19 cellular contexts compared by ENCODE assay signal in genomic region chr2:184091456-184091855, GRCh38.
DNase-seq lines count a peak whose midpoint lies in the region; ATAC-seq, FAIRE-seq and TF ChIP-seq lines count a peak whose summit lies in the region.
"Had no signal": no experiment of that assay in that cellular context is flagged by ENCODE, and none has a peak within 500 bp of the region (broad histone marks: within the 10 kb centered on the region; RNA-seq: fewer than 3 reads in every experiment).

No MANE protein-coding gene starts in this region.

- H2AK9ac ChIP-seq in IMR-90 (replicated peaks; ENCODE audit: low read depth, low read length, poor library complexity), result no peak overlapping the region

- TF ChIP-seq RAD21 in A549 (conservative IDR thresholded peaks at IDR 0.05 in 1 of 2, IDR thresholded peaks at IDR 0.05 in 1 of 2), result no peak
- no peak for TF ChIP-seq RAD21 in IMR-90 (IDR thresholded peaks at IDR 0.05; ENCODE audit: low read length)
- no peak for TF ChIP-seq RAD21 in K562 (CRISPR knock-in tag; conservative IDR thresholded peaks at IDR 0.05 in 1 of 2, IDR thresholded peaks at IDR 0.05 in 1 of 2)

- H3K27ac ChIP-seq in A549 (no peak overlapping the region), IMR-90 (ENCODE audit: insufficient read depth, low read length) (no peak overlapping the region), K562 (ENCODE audit: extremely low read depth, low read depth, low read length) (no peak overlapping the region), GM23248 (no peak overlapping the region)
- H3K27ac ChIP-seq: BLaER1 treated with 17β-estradiol and CSF1 and Interleukin-3, amounts not matched to agents 10 nM and 100 nM; C4-2B had no signal

- TF ChIP-seq CTCF in A549 (IDR thresholded peaks at IDR 0.05) (no peak), IMR-90 (conservative IDR thresholded peaks at IDR 0.05; ENCODE audit: low read depth, low read length) (no peak), K562 (IDR thresholded peaks at IDR 0.05 in 2 of 3, conservative IDR thresholded peaks at IDR 0.05 in 1 of 3; ENCODE audit: insufficient read depth in 2 of 3, low read depth in 1 of 3, low read length in 3 of 3) (no peak)

- no peak overlapping the region for H3K18ac ChIP-seq in IMR-90 (ENCODE audit: low read depth, low read length)

- H2AFZ ChIP-seq in IMR-90 (replicated peaks; ENCODE audit: low read length, poor library complexity) (no peak overlapping the region), K562 (ENCODE audit: low read depth, low read length) (no peak overlapping the region), GM23248 (no peak overlapping the region)

- intact Hi-C loops in IMR-90 (cut with micrococcal nuclease) (no loop called here), K562 (cut with micrococcal nuclease) (no loop called here), posterior cingulate gyrus (cut with DNase I) (no loop called here)

- H3K23ac ChIP-seq in IMR-90 (ENCODE audit: low read depth, low read length), result no peak overlapping the region

- FAIRE-seq in A549 (lab: Jason Lieb, UNC) (no peak), K562 (lab: Jason Lieb, UNC) (no peak)
- FAIRE-seq: D721Med, G401.6, GM12891, GM19239 had no signal

- no peaks in the 10 kb centered on the region for H3K9me2 ChIP-seq in GM23248 (ENCODE audit: insufficient read depth)

- no peak overlapping the region for H2AK5ac ChIP-seq in IMR-90 (ENCODE audit: low read depth, low read length)

- H3K4me1 ChIP-seq in A549 (no peaks in the 10 kb centered on the region), IMR-90 (ENCODE audit: control insufficient read depth, insufficient read depth, low read length) (no peaks in the 10 kb centered on the region), K562 (replicated peaks in 1 of 2; ENCODE audit: control insufficient read depth in 2 of 2, insufficient read depth in 2 of 2, low read length in 2 of 2) (no peaks in the 10 kb centered on the region), GM23248 (ENCODE audit: insufficient read depth) (no peaks in the 10 kb centered on the region)
- H3K4me1 ChIP-seq: BLaER1 treated with 17β-estradiol and CSF1 and Interleukin-3, amounts not matched to agents 10 nM and 100 nM; Caco-2 had no signal

- H3F3A ChIP-seq in GM23248 (ENCODE audit: insufficient read depth), result no peaks in the 10 kb centered on the region

- no peak overlapping the region for H2BK20ac ChIP-seq in IMR-90 (ENCODE audit: low read depth, low read length)

- H3K9me1 ChIP-seq in IMR-90 (ENCODE audit: insufficient read depth, low read length) (no peaks in the 10 kb centered on the region), K562 (ENCODE audit: control insufficient read depth, insufficient read depth, low read length) (no peaks in the 10 kb centered on the region)

- BruUV-seq in IMR-90 (replicated peaks; lab: Mats Ljungman, UMichigan) (no TSS peak), K562 (replicated peaks; lab: Mats Ljungman, UMichigan) (no TSS peak)

- H3K27me3 ChIP-seq in IMR-90 (ENCODE audit: control insufficient read depth, insufficient read depth, low read length) (no peaks in the 10 kb centered on the region), K562 (ENCODE audit: control insufficient read depth in 2 of 2, insufficient read depth in 2 of 2, low read length in 2 of 2) (no peaks in the 10 kb centered on the region), GM23248 (replicated peaks; ENCODE audit: insufficient read depth) (no peaks in the 10 kb centered on the region)
- H3K27me3 ChIP-seq: BLaER1 treated with 17β-estradiol and CSF1 and Interleukin-3, amounts not matched to agents 10 nM and 100 nM had no signal

- in situ Hi-C loops in IMR-90 (cut with MboI; ENCODE audit: low sequenced_read_pairs), result no loop called here
- in situ Hi-C loops in K562 (cut with MboI), result no loop called here
- in situ Hi-C loops in GM23248 (cut with MboI), result no loop called here

- dilution Hi-C loops in IMR-90 (cut with HindIII; ENCODE audit: low sequenced_read_pairs, unreplicated experiment), result no loop called here

- no peak overlapping the region for H2BK120ac ChIP-seq in IMR-90 (ENCODE audit: low read depth, low read length)

- H3K9ac ChIP-seq in IMR-90 (ENCODE audit: low read depth, low read length) (no peak overlapping the region), K562 (ENCODE audit: insufficient read depth in 1 of 2, low read depth in 2 of 2, low read length in 2 of 2) (no peak overlapping the region), GM23248 (no peak overlapping the region)
- H3K9ac ChIP-seq: BLaER1 treated with 17β-estradiol and CSF1 and Interleukin-3, amounts not matched to agents 10 nM and 100 nM had no signal

- POLR2A ChIA-PET in A549 (lab: Yijun Ruan, JAX) (no interaction called here), IMR-90 (lab: Charles Lee; ENCODE audit: unreplicated experiment) (no interaction called here), K562 (lab: Yijun Ruan, JAX) (no interaction called here)

- H4K20me1 ChIP-seq in IMR-90 (ENCODE audit: insufficient read depth, low read length), result no peaks in the 10 kb centered on the region
- H4K20me1 ChIP-seq in K562 (replicated peaks; ENCODE audit: control insufficient read depth, insufficient read depth, low read length), result no peaks in the 10 kb centered on the region
- no peaks in the 10 kb centered on the region for H4K20me1 ChIP-seq in GM23248 (ENCODE audit: insufficient read depth)
- H4K20me1 ChIP-seq: BLaER1 treated with 17β-estradiol and CSF1 and Interleukin-3, amounts not matched to agents 10 nM and 100 nM had no signal

- ATAC-seq in A549, result no peak
- no peak for ATAC-seq in IMR-90 (ENCODE audit: low read depth)
- no peak for ATAC-seq in K562
- ATAC-seq: CD8-positive, alpha-beta T cell had no signal

- H4K91ac ChIP-seq in IMR-90 (ENCODE audit: insufficient read depth, low read depth, low read length), result no peak overlapping the region

- CTCF ChIA-PET in A549 (lab: Yijun Ruan, JAX) (no interaction called here), IMR-90 (lab: Yijun Ruan, JAX) (no interaction called here), K562 (lab: Yijun Ruan, JAX; ENCODE audit: low intra/inter-chr PET ratio) (no interaction called here)

- TF ChIP-seq POLR2A in A549 (IDR thresholded peaks at IDR 0.05; ENCODE audit: low read length) (no peak), IMR-90 (IDR thresholded peaks at IDR 0.05; ENCODE audit: low read depth, low read length) (no peak), K562 (conservative IDR thresholded peaks at IDR 0.05) (no peak)

- H3K56ac ChIP-seq in IMR-90 (ENCODE audit: extremely low read depth, insufficient read depth, low read length), result no peak overlapping the region

- TF ChIP-seq EP300 in A549 (IDR thresholded peaks at IDR 0.05) (no peak), K562 (IDR thresholded peaks at IDR 0.05; ENCODE audit: low read length) (no peak)

- DNase-seq in A549 (ENCODE audit: low read depth in 1 of 2, low spot score in 1 of 2) (no peak), IMR-90 (no peak), K562 (ENCODE audit: extremely low read depth in 1 of 4, low spot score in 3 of 4) (no peak), posterior cingulate gyrus (no peak), GM23248 (no peak)
- DNase-seq: 8988T; AML-193; Caco-2; Calu3; CD4-positive, alpha-beta T cell; CD8-positive, alpha-beta T cell; DMS79 treated with DMSO at 0.1 percent for 48 hours; GF-D8 had no signal

- no peak overlapping the region for H3K14ac ChIP-seq in IMR-90 (replicated peaks; ENCODE audit: low read depth, low read length)

- no peak overlapping the region for H4K8ac ChIP-seq in IMR-90 (ENCODE audit: low read depth in 2 of 2, low read length in 2 of 2)

- H3K4me2 ChIP-seq in A549, result no peak overlapping the region
- H3K4me2 ChIP-seq in IMR-90 (ENCODE audit: low read depth, low read length), result no peak overlapping the region
- H3K4me2 ChIP-seq in K562 (ENCODE audit: insufficient read depth, low read length), result no peak overlapping the region
- no peak overlapping the region for H3K4me2 ChIP-seq in GM23248 (ENCODE audit: unreplicated experiment)
- H3K4me2 ChIP-seq: BLaER1 treated with 17β-estradiol and CSF1 and Interleukin-3, amounts not matched to agents 10 nM and 100 nM had no signal

- no peaks in the 10 kb centered on the region for H3K79me2 ChIP-seq in K562 (ENCODE audit: control insufficient read depth, insufficient read depth, low read length)
- H3K79me2 ChIP-seq in GM23248 (ENCODE audit: insufficient read depth), result no peaks in the 10 kb centered on the region

- no peak overlapping the region for H3K4ac ChIP-seq in IMR-90 (ENCODE audit: low read depth, low read length)

- no peaks in the 10 kb centered on the region for H3K36me3 ChIP-seq in IMR-90 (ENCODE audit: control insufficient read depth, insufficient read depth, low read length)
- no peaks in the 10 kb centered on the region for H3K36me3 ChIP-seq in K562 (ENCODE audit: control insufficient read depth, insufficient read depth, low read length)
- H3K36me3 ChIP-seq in GM23248 (ENCODE audit: low read depth), result no peaks in the 10 kb centered on the region
- H3K36me3 ChIP-seq: BLaER1 treated with 17β-estradiol and CSF1 and Interleukin-3, amounts not matched to agents 10 nM and 100 nM had no signal

- H3K9me3 ChIP-seq in A549, result no peaks in the 10 kb centered on the region
- peaks cover 2% of the 10 kb centered on the region; the same call in 1 of the 2 replicates for H3K9me3 ChIP-seq in IMR-90 (ENCODE audit: control insufficient read depth, insufficient read depth, low read length)
- H3K9me3 ChIP-seq in K562 (replicated peaks; ENCODE audit: control insufficient read depth, insufficient read depth, low read depth, low read length), result no peaks in the 10 kb centered on the region; the same call in 1 of the 2 replicates
- no peaks in the 10 kb centered on the region for H3K9me3 ChIP-seq in GM23248 (ENCODE audit: low read depth)
- H3K9me3 ChIP-seq: BLaER1 treated with 17β-estradiol and CSF1 and Interleukin-3, amounts not matched to agents 10 nM and 100 nM; Caco-2 had no signal

- no peaks in the 10 kb centered on the region for H3K79me1 ChIP-seq in IMR-90 (ENCODE audit: low read depth in 1 of 2, low read length in 2 of 2)

- no peak overlapping the region for H2BK15ac ChIP-seq in IMR-90 (ENCODE audit: low read depth, low read length)

- H2BK5ac ChIP-seq in IMR-90 (ENCODE audit: low read depth, low read length, poor library complexity, severe bottlenecking), result no peak overlapping the region

- no peak overlapping the region for H3K4me3 ChIP-seq in A549
- no peak overlapping the region for H3K4me3 ChIP-seq in IMR-90 (ENCODE audit: insufficient read depth, low read depth, low read length)
- no peak overlapping the region for H3K4me3 ChIP-seq in K562
- H3K4me3 ChIP-seq in GM23248, result no peak overlapping the region
- H3K4me3 ChIP-seq: BLaER1 treated with 17β-estradiol and CSF1 and Interleukin-3, amounts not matched to agents 10 nM and 100 nM had no signal

- 35% methylated on average over 3 of the region's 3 CpGs for WGBS in A549 (ENCODE audit: missing lambda C conversion rate)
- WGBS in IMR-90 (ENCODE audit: extremely low coverage in 2 of 2, insufficient read length in 1 of 2), 2 experiments, result no CpG with 5 or more reads among the region's 3 CpGs
- WGBS in K562 (ENCODE audit: insufficient coverage, low coverage, missing lambda C conversion rate), result 0% methylated on average over 3 of the region's 3 CpGs
- WGBS in GM23248 (ENCODE audit: low coverage in 1 of 2, low lambda C conversion rate in 2 of 2, missing lambda C conversion rate in 2 of 2), 2 experiments, result 17 to 23% methylated on average over 3 of the region's 3 CpGs

- no peak overlapping the region for H4K5ac ChIP-seq in IMR-90 (ENCODE audit: low read depth, low read length)

TF ChIP-seq in K562, 482 proteins besides CTCF, POLR2A, EP300 and RAD21 (continues in another document):
- TF ChIP-seq MAZ (CRISPR knock-in tag; conservative IDR thresholded peaks at IDR 0.05 in 1 of 2, IDR thresholded peaks at IDR 0.05 in 1 of 2), result no peak

Comparison
In these comparisons a context has a peak if more than half of its experiments do, and no peak if none do; other contexts are left out.
1. Of the 35 proteins assayed by ChIP-seq in both K562 and A549: peak only in K562: none; only in A549: MAFK; in both: none; in neither: 34.